9 cellular contexts compared by ENCODE assay signal in genomic region chr18:45324489-45325111, GRCh38.
DNase-seq lines count a peak whose midpoint lies in the region; ATAC-seq, FAIRE-seq and TF ChIP-seq lines count a peak whose summit lies in the region.
"Had no signal": no experiment of that assay in that cellular context is flagged by ENCODE, and none has a peak within 500 bp of the region (broad histone marks: within the 10 kb centered on the region; RNA-seq: fewer than 3 reads in every experiment).

No MANE protein-coding gene starts in this region.

- no peak overlapping the region for H3K4me3 ChIP-seq in lower lobe of right lung
- H3K4me3 ChIP-seq: A549 had no signal

- H3K36me3 ChIP-seq in lower lobe of right lung, result no peaks in the 10 kb centered on the region

- TF ChIP-seq CTCF in lower lobe of right lung (IDR thresholded peaks at IDR 0.05), result no peak

- H3K9me3 ChIP-seq in lower lobe of right lung, result no peaks in the 10 kb centered on the region
- H3K9me3 ChIP-seq: A549 had no signal

- intact Hi-C loops in lower lobe of right lung (cut with DNase I), result no loop called here

- ATAC-seq in lower lobe of right lung, result peak; percentile 60 to 84
- ATAC-seq in GM18511 (IDR thresholded peaks at IDR 0.05; ENCODE audit: unreplicated experiment), result no peak
- no peak for ATAC-seq in GM21576 (IDR thresholded peaks at IDR 0.05; ENCODE audit: unreplicated experiment)
- ATAC-seq: A549 had no signal

- DNase-seq in NCI-H146 (lab: John Stamatoyannopoulos, UW) (peak; percentile 13), NCI-H146 treated with DMSO at 0.1 percent for 48 hours (lab: John Stamatoyannopoulos, UW; ENCODE audit: unreplicated experiment) (no peak), dedifferentiated amniotic fluid mesenchymal stem cell (ENCODE audit: extremely low spot score) (peak; percentile 92), lower lobe of right lung (peak; percentile 51), urothelium cell line (ENCODE audit: low spot score) (peak; percentile 7), SHP77 (lab: John Stamatoyannopoulos, UW) (no peak)

- H3K27me3 ChIP-seq in lower lobe of right lung (ENCODE audit: low read depth), result no peaks in the 10 kb centered on the region

- peak overlapping the region; percentile 10 for H3K27ac ChIP-seq in lower lobe of right lung
- H3K27ac ChIP-seq: A549 had no signal

- peaks cover 15% of the 10 kb centered on the region for H3K4me1 ChIP-seq in lower lobe of right lung
- H3K4me1 ChIP-seq: A549 had no signal

- no peak for FAIRE-seq in urothelium cell line (lab: Jason Lieb, UNC)
- FAIRE-seq: A549 had no signal

Comparison
In these comparisons a context has a peak if more than half of its experiments do, and no peak if none do; other contexts are left out.
1. DNase-seq: peak in NCI-H146 (single experiment), dedifferentiated amniotic fluid mesenchymal stem cell (single experiment), lower lobe of right lung (single experiment) and urothelium cell line (single experiment); none in NCI-H146 treated with DMSO at 0.1 percent for 48 hours (single experiment) and SHP77 (0 of 2).
2. ATAC-seq: peak in lower lobe of right lung (2 of 2); none in GM18511 (single experiment) and GM21576 (single experiment).